Comparison of ENCODE assay signal across 9 cellular contexts in the genomic region with DNA sequence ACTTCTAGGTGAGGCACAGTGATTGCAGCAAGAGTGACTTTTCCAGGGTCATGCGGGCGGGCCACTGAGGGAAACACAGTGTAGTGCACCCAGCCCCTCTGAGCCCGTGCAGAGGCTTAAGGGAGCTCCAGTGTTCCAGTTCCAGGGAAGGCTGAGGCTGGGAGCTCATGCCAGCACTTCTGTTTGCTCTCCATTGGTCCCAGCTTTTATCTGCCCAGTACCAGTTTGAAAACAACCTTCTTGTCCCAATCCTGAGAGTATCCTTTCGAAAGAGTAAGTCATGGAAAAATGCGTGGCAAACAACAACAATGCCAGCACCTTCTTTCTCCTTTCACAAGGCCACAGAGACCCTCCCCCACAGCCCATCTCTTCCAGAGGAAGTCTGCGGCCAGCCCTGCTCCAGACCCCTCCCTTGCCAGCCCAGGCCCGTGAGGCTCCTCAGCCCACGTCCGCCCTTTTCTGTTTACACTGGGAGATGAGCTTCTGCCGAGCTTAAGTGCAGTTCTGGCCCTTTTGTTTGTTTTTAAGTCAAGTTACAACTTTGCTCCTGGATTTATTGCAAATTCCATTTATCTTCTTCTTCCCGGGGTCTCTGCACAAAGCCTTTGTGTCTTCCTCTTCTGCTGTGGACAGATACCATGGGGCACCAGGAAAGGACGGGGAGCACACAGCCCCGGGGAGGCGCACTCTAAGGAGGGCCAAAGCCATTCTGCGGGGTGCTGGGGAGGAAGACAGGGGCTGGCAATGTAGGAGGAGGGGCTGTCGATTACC.
A peak's percentile ranks its signal among the peaks of the same experiment; 100 is the strongest.
DNase-seq lines count a peak whose midpoint lies in the region; ATAC-seq, FAIRE-seq and TF ChIP-seq lines count a peak whose summit lies in the region.
"Had no signal": no experiment of that assay in that cellular context is flagged by ENCODE, and none has a peak within 500 bp of the region (broad histone marks: within the 10 kb centered on the region; RNA-seq: fewer than 3 reads in every experiment).

No MANE protein-coding gene starts in this region.

- TF ChIP-seq CTCF in kidney (IDR thresholded peaks at IDR 0.05; ENCODE audit: borderline replicate concordance, extremely low read depth, insufficient read depth) = no peak
- no peak for TF ChIP-seq CTCF in foreskin keratinocyte (conservative IDR thresholded peaks at IDR 0.05)

- FAIRE-seq in kidney (lab: Jason Lieb, UNC) = no peak

- H3K27ac Mint-ChIP-seq in activated naive CD8-positive, alpha-beta T cell treated with anti-CD3 and anti-CD28 coated beads, Interleukin-2, amount 10 ng/mL, durations not matched to agents 7 days and 5 days = peak overlapping the region; percentile 84
- peak overlapping the region; percentile 68 for H3K27ac Mint-ChIP-seq in stimulated activated effector memory CD8-positive, alpha-beta T cell treated with anti-CD3 and anti-CD28 coated beads, Interleukin-12 subunit alpha, Interleukin-12 subunit beta, amount 100 ng/mL, for 72 hours

- peaks cover 3% of the 10 kb centered on the region for H3K9me3 Mint-ChIP-seq in activated naive CD8-positive, alpha-beta T cell treated with anti-CD3 and anti-CD28 coated beads, Interleukin-2, amount 10 ng/mL, durations not matched to agents 7 days and 5 days
- H3K9me3 Mint-ChIP-seq in stimulated activated effector memory CD8-positive, alpha-beta T cell treated with anti-CD3 and anti-CD28 coated beads, Interleukin-12 subunit alpha, Interleukin-12 subunit beta, amount 100 ng/mL, for 72 hours = no peaks in the 10 kb centered on the region

- intact Hi-C loops in kidney (cut with DNase I) = no loop called here

- no peaks in the 10 kb centered on the region for H3K27me3 ChIP-seq in foreskin keratinocyte

- POLR2A ChIA-PET in activated naive CD8-positive, alpha-beta T cell treated with anti-CD3 and anti-CD28 coated beads, Interleukin-2, amount 10 ng/mL, durations not matched to agents 7 days and 5 days (lab: Charles Lee) = no interaction called here

- no peaks in the 10 kb centered on the region for H3K27me3 Mint-ChIP-seq in activated naive CD8-positive, alpha-beta T cell treated with anti-CD3 and anti-CD28 coated beads, Interleukin-2, amount 10 ng/mL, durations not matched to agents 7 days and 5 days

- peaks cover 2% of the 10 kb centered on the region for H3K36me3 Mint-ChIP-seq in activated naive CD8-positive, alpha-beta T cell treated with anti-CD3 and anti-CD28 coated beads, Interleukin-2, amount 10 ng/mL, durations not matched to agents 7 days and 5 days
- H3K36me3 Mint-ChIP-seq in stimulated activated effector memory CD8-positive, alpha-beta T cell treated with anti-CD3 and anti-CD28 coated beads, Interleukin-12 subunit alpha, Interleukin-12 subunit beta, amount 100 ng/mL, for 72 hours = no peaks in the 10 kb centered on the region

- H3K27ac ChIP-seq in kidney (ENCODE audit: low read depth in 2 of 2, low read length in 2 of 2) (peak overlapping the region; percentile 19 to 65), foreskin keratinocyte (no peak overlapping the region)

- H3K4me3 ChIP-seq in kidney (ENCODE audit: low read length in 2 of 2) = no peak overlapping the region

- peaks cover 9 to 20% of the 10 kb centered on the region in 2 donors for H3K4me1 ChIP-seq in kidney (ENCODE audit: control insufficient read depth in 1 of 2, insufficient read depth in 1 of 2, low read depth in 1 of 2, low read length in 2 of 2)
- H3K4me1 ChIP-seq in foreskin keratinocyte = no peaks in the 10 kb centered on the region

- H3K36me3 ChIP-seq in kidney (ENCODE audit: control insufficient read depth in 1 of 2, insufficient read depth in 2 of 2, low read length in 2 of 2) = no peaks in the 10 kb centered on the region

- peak overlapping the region in 1 of 2 donors; percentile 29 for H3K9ac ChIP-seq in kidney (ENCODE audit: low read length in 2 of 2)

- peaks cover 7% of the 10 kb centered on the region for H3K4me1 Mint-ChIP-seq in activated naive CD8-positive, alpha-beta T cell treated with anti-CD3 and anti-CD28 coated beads, Interleukin-2, amount 10 ng/mL, durations not matched to agents 7 days and 5 days
- peaks cover 7% of the 10 kb centered on the region for H3K4me1 Mint-ChIP-seq in stimulated activated effector memory CD8-positive, alpha-beta T cell treated with anti-CD3 and anti-CD28 coated beads, Interleukin-12 subunit alpha, Interleukin-12 subunit beta, amount 100 ng/mL, for 72 hours

- H3K9me3 ChIP-seq in kidney (ENCODE audit: control insufficient read depth in 1 of 2, low read length in 2 of 2) = no peaks in the 10 kb centered on the region

- H3K4me3 Mint-ChIP-seq in activated naive CD8-positive, alpha-beta T cell treated with anti-CD3 and anti-CD28 coated beads, Interleukin-2, amount 10 ng/mL, durations not matched to agents 7 days and 5 days = peak overlapping the region; percentile 39
- H3K4me3 Mint-ChIP-seq in stimulated activated effector memory CD8-positive, alpha-beta T cell treated with anti-CD3 and anti-CD28 coated beads, Interleukin-12 subunit alpha, Interleukin-12 subunit beta, amount 100 ng/mL, for 72 hours = no peak overlapping the region

- DNase-seq in HuH-7 (ENCODE audit: low spot score) (peak; percentile 58), kidney (no peak), foreskin keratinocyte (no peak), NCI-H2171 (lab: John Stamatoyannopoulos, UW) (no peak)
- DNase-seq in activated naive CD8-positive, alpha-beta T cell treated with anti-CD3 and anti-CD28 coated beads, Interleukin-2, amount 10 ng/mL, durations not matched to agents 7 days and 5 days = no peak
- DNase-seq in stimulated activated effector memory CD8-positive, alpha-beta T cell treated with anti-CD3 and anti-CD28 coated beads, Interleukin-12 subunit alpha, Interleukin-12 subunit beta, amount 100 ng/mL, for 72 hours (ENCODE audit: low spot score in 2 of 2) = no peak
- no peak for DNase-seq in central memory CD4-positive, alpha-beta T cell
- DNase-seq: activated naive CD4-positive, alpha-beta T cell had no signal

- peak; percentile 47 for ATAC-seq in activated naive CD8-positive, alpha-beta T cell treated with anti-CD3 and anti-CD28 coated beads, Interleukin-2, amount 10 ng/mL, durations not matched to agents 7 days and 5 days (ENCODE audit: low read depth)
- no peak for ATAC-seq in stimulated activated effector memory CD8-positive, alpha-beta T cell treated with anti-CD3 and anti-CD28 coated beads, Interleukin-12 subunit alpha, Interleukin-12 subunit beta, amount 100 ng/mL, for 72 hours
- ATAC-seq in HG02798 (IDR thresholded peaks at IDR 0.05; ENCODE audit: poor library complexity, unreplicated experiment) (no peak), foreskin keratinocyte (no peak)
